Comparison of ENCODE assay signal across 9 cellular contexts in genomic region chr1:156153362-156153761, GRCh38. TPM values are rescaled to one million over a fixed set of nuclear protein-coding genes. Genes with fewer than 3 reads are reported as not detected.
DNase-seq lines count a peak whose midpoint lies in the region; ATAC-seq and TF ChIP-seq lines count a peak whose summit lies in the region.
"Had no signal": no experiment of that assay in that cellular context is flagged by ENCODE, and none has a peak within 500 bp of the region (broad histone marks: within the 10 kb centered on the region; RNA-seq: fewer than 3 reads in every experiment).

Gene SEMA4A, plus strand, starts transcription at chr1:156153585. Its CDS starts 994 bp downstream, at chr1:156154579.

- peak within 1 kb of the TSS; percentile 71 for H3K4me3 ChIP-seq in GM12864 (ENCODE audit: low read depth, low read length)
- peak within 1 kb of the TSS; percentile 83 for H3K4me3 ChIP-seq in OCI-LY3 (ENCODE audit: low read length)
- no peak within 1 kb of the TSS for H3K4me3 ChIP-seq in parathyroid adenoma (ENCODE audit: low read depth, low read length)

- no peaks in the 10 kb centered on the region for H4K20me1 ChIP-seq in OCI-LY3 (ENCODE audit: insufficient read depth, low read length)

- H3K79me2 ChIP-seq in OCI-LY3 (ENCODE audit: low read length) (no peaks in the 10 kb centered on the region), parathyroid adenoma (no peaks in the 10 kb centered on the region)

- no peaks in the 10 kb centered on the region for H3K27me3 ChIP-seq in OCI-LY3 (ENCODE audit: low read depth, low read length)
- no peaks in the 10 kb centered on the region for H3K27me3 ChIP-seq in parathyroid adenoma (ENCODE audit: control insufficient read depth, insufficient read depth, low read length)

- TF ChIP-seq CTCF in GM12864 (IDR thresholded peaks at IDR 0.05; ENCODE audit: low read depth, low read length, missing control alignments): no peak
- TF ChIP-seq CTCF in OCI-LY3 (IDR thresholded peaks at IDR 0.05; ENCODE audit: low read depth, low read length): no peak
- TF ChIP-seq CTCF in parathyroid adenoma (IDR thresholded peaks at IDR 0.05): no peak

- ATAC-seq in esophagus mucosa (peak; percentile 79), GM18520 (IDR thresholded peaks at IDR 0.05; ENCODE audit: unreplicated experiment) (no peak)
- ATAC-seq: naive thymus-derived CD8-positive, alpha-beta T cell had no signal

- peaks cover 88% of the 10 kb centered on the region for H3K4me1 ChIP-seq in OCI-LY3 (ENCODE audit: low read length)
- no peaks in the 10 kb centered on the region for H3K4me1 ChIP-seq in parathyroid adenoma

- DNase-seq in GM12864 (ENCODE audit: low read depth) (no peak), NOMO-1 treated with dmso at 0.1 percent for 144 hours (lab: John Stamatoyannopoulos, UW; ENCODE audit: unreplicated experiment) (no peak), COR-L47 (lab: John Stamatoyannopoulos, UW) (no peak)
- DNase-seq in stimulated activated CD4-positive, alpha-beta T cell treated with anti-CD3 and anti-CD28 coated beads, Interleukin-4, amount 100 ng/mL, for 4 hours: no peak
- DNase-seq: naive thymus-derived CD8-positive, alpha-beta T cell had no signal

- H3K36me3 ChIP-seq in OCI-LY3 (replicated peaks; ENCODE audit: low read depth, low read length) (no peaks in the 10 kb centered on the region), parathyroid adenoma (ENCODE audit: control insufficient read depth, insufficient read depth, low read length) (no peaks in the 10 kb centered on the region)

- H3K9me3 ChIP-seq in OCI-LY3 (ENCODE audit: insufficient read depth, low read length) (no peaks in the 10 kb centered on the region), parathyroid adenoma (ENCODE audit: control insufficient read depth, low read length) (no peaks in the 10 kb centered on the region)

- H2AFZ ChIP-seq in OCI-LY3 (ENCODE audit: low read depth, low read length): peak within 1 kb of the TSS; percentile 82; the same call in 1 of the 2 replicates
- no peak within 1 kb of the TSS for H2AFZ ChIP-seq in parathyroid adenoma

- H3K4me2 ChIP-seq in OCI-LY3 (ENCODE audit: low read length) (peak within 1 kb of the TSS; percentile 97), parathyroid adenoma (ENCODE audit: low read length) (peak within 1 kb of the TSS; percentile 40)

- peak within 1 kb of the TSS; percentile 58 for H3K27ac ChIP-seq in OCI-LY3 (ENCODE audit: low read length)
- no peak within 1 kb of the TSS for H3K27ac ChIP-seq in parathyroid adenoma

- H3K9ac ChIP-seq in OCI-LY3 (ENCODE audit: low read length) (peak within 1 kb of the TSS; percentile 70), parathyroid adenoma (no peak within 1 kb of the TSS)

RNA-seq across cellular contexts. Expression of gene SEMA4A, which starts in this region (rescaled TPM):
- total RNA-seq in esophagus mucosa: 34.6 TPM
